Comparison of ENCODE assay signal across 21 cellular contexts in genomic region chr1:52593495-52593894, GRCh38. TPM values are rescaled to one million over a fixed set of nuclear protein-coding genes. Genes with fewer than 3 reads are reported as not detected.
DNase-seq lines count a peak whose midpoint lies in the region; ATAC-seq and TF ChIP-seq lines count a peak whose summit lies in the region.
"Had no signal": no experiment of that assay in that cellular context is flagged by ENCODE, and none has a peak within 500 bp of the region (broad histone marks: within the 10 kb centered on the region; RNA-seq: fewer than 3 reads in every experiment).

No MANE protein-coding gene starts in this region.

- H3K9me2 ChIP-seq in DOHH2 (replicated peaks; ENCODE audit: control insufficient read depth, low read length) = no peaks in the 10 kb centered on the region
- H3K9me2 ChIP-seq in OCI-LY1 (ENCODE audit: low read depth, low read length) = no peaks in the 10 kb centered on the region

- H4K20me1 ChIP-seq in DOHH2 (ENCODE audit: control insufficient read depth, insufficient read depth, low read depth, low read length) (no peaks in the 10 kb centered on the region), OCI-LY1 (ENCODE audit: insufficient read depth, low read length) (no peaks in the 10 kb centered on the region)
- H4K20me1 ChIP-seq: BLaER1 had no signal

- H3F3A ChIP-seq in DOHH2 (ENCODE audit: control insufficient read depth, insufficient read depth) (peaks cover 13% of the 10 kb centered on the region), OCI-LY1 (ENCODE audit: insufficient read depth, low read length) (no peaks in the 10 kb centered on the region)

- intact Hi-C loops in spleen (cut with DNase I; ENCODE audit: low total_unique reads) = no loop called here

- ATAC-seq in HG03571 (IDR thresholded peaks at IDR 0.05; ENCODE audit: unreplicated experiment) = no peak
- ATAC-seq: A549, Right ventricle myocardium inferior had no signal

- H3K4me3 ChIP-seq in DOHH2 (ENCODE audit: low read length) (peak overlapping the region; percentile 57), OCI-LY1 (ENCODE audit: low read depth, low read length, poor library complexity, severe bottlenecking) (no peak overlapping the region), skeletal muscle cell (ENCODE audit: low read depth, low read length) (no peak overlapping the region), spleen (no peak overlapping the region)
- H3K4me3 ChIP-seq: A549, BLaER1 had no signal

- no peaks in the 10 kb centered on the region for H3K9me3 ChIP-seq in DOHH2 (ENCODE audit: control insufficient read depth, insufficient read depth, low read length)
- H3K9me3 ChIP-seq in OCI-LY1 (ENCODE audit: low read length) = no peaks in the 10 kb centered on the region
- H3K9me3 ChIP-seq in spleen = no peaks in the 10 kb centered on the region
- H3K9me3 ChIP-seq: A549, BLaER1 had no signal

- TF ChIP-seq CTCF in DOHH2 (IDR thresholded peaks at IDR 0.05; ENCODE audit: low read depth, low read length, poor library complexity, severe bottlenecking) (no peak), OCI-LY1 (IDR thresholded peaks at IDR 0.05; ENCODE audit: low read length) (no peak), endothelial cell (IDR thresholded peaks at IDR 0.05; ENCODE audit: unreplicated experiment) (no peak), spleen (IDR thresholded peaks at IDR 0.05 in 8 of 11, conservative IDR thresholded peaks at IDR 0.05 in 3 of 11) (no peak)

- no peak overlapping the region for H3K27ac Mint-ChIP-seq in endothelial cell (ENCODE audit: unreplicated experiment)
- H3K27ac Mint-ChIP-seq: CD4-positive, alpha-beta T cell had no signal

- H3K36me3 Mint-ChIP-seq in endothelial cell (ENCODE audit: low read depth, unreplicated experiment) = peaks cover 3% of the 10 kb centered on the region

- peaks cover 45% of the 10 kb centered on the region for H3K4me1 ChIP-seq in DOHH2 (ENCODE audit: control insufficient read depth, low read length)
- peaks cover 20% of the 10 kb centered on the region for H3K4me1 ChIP-seq in OCI-LY1 (ENCODE audit: insufficient read depth, low read length, severe bottlenecking)
- peaks cover 0 to 36% (median 10%) of the 10 kb centered on the region in 6 donors for H3K4me1 ChIP-seq in spleen
- H3K4me1 ChIP-seq: A549 had no signal

- H3K27ac ChIP-seq in DOHH2 (ENCODE audit: low read depth, low read length) (peak overlapping the region; percentile 80), OCI-LY1 (ENCODE audit: low read depth, low read length, poor library complexity, severe bottlenecking) (peak overlapping the region; percentile 68), spleen (peak overlapping the region in 1 of 8 donors; percentile 28)
- H3K27ac ChIP-seq: A549, BLaER1 had no signal

- peaks cover 48% of the 10 kb centered on the region for H3K4me1 Mint-ChIP-seq in endothelial cell (ENCODE audit: unreplicated experiment)

- 85 to 100% (median 91%) methylated on average over 1 of the region's 1 CpG for WGBS in spleen, 5 donors

- no peaks in the 10 kb centered on the region for H3K27me3 ChIP-seq in DOHH2 (ENCODE audit: control insufficient read depth, low read length)
- H3K27me3 ChIP-seq in OCI-LY1 (ENCODE audit: insufficient read depth, low read length) = no peaks in the 10 kb centered on the region
- H3K27me3 ChIP-seq in spleen (replicated peaks in 1 of 7) = no peaks in the 10 kb centered on the region
- H3K27me3 ChIP-seq: BLaER1 had no signal

- H3K79me2 ChIP-seq in DOHH2 (ENCODE audit: control insufficient read depth, low read length) (no peaks in the 10 kb centered on the region), OCI-LY1 (ENCODE audit: insufficient read depth, low read length) (no peaks in the 10 kb centered on the region)

- TF ChIP-seq POLR2A in spleen (IDR thresholded peaks at IDR 0.05) = no peak

- DNase-seq in endothelial cell (ENCODE audit: low spot score) (no peak), skeletal muscle cell (ENCODE audit: low read depth) (peak; percentile 18), NCI-H524 treated with DMSO at 0.1 percent for 48 hours (lab: John Stamatoyannopoulos, UW) (no peak), spleen (no peak)
- DNase-seq: CD4-positive, alpha-beta T cell; COR-L47; DMS79; MM.1S; NCI-H1092 treated with DMSO at 0.1 percent for 48 hours; NCI-H1436 treated with DMSO at 0.1 percent for 48 hours; NCI-H1930; NCI-H2227 treated with DMSO at 0.1 percent for 48 hours; NCI-H510A; NCI-H748 treated with DMSO at 0.1 percent for 48 hours had no signal

- peak overlapping the region; percentile 2 for H3K4me3 Mint-ChIP-seq in endothelial cell (ENCODE audit: unreplicated experiment)
- H3K4me3 Mint-ChIP-seq: CD4-positive, alpha-beta T cell had no signal

- H3K36me3 ChIP-seq in DOHH2 (ENCODE audit: control insufficient read depth, low read length) (no peaks in the 10 kb centered on the region), OCI-LY1 (ENCODE audit: insufficient read depth, low read length) (no peaks in the 10 kb centered on the region), spleen (no peaks in the 10 kb centered on the region)
- H3K36me3 ChIP-seq: BLaER1 had no signal

- no peak overlapping the region for H3K9ac ChIP-seq in OCI-LY1 (ENCODE audit: low read length)
- H3K9ac ChIP-seq: BLaER1 had no signal

- peak overlapping the region; percentile 76 for H3K4me2 ChIP-seq in DOHH2 (ENCODE audit: low read length)
- peak overlapping the region; percentile 44; the same call in 1 of the 2 replicates for H3K4me2 ChIP-seq in OCI-LY1 (ENCODE audit: low read length)
- H3K4me2 ChIP-seq: A549 had no signal

- H2AFZ ChIP-seq in OCI-LY1 (ENCODE audit: low read length) = no peak overlapping the region

- H3K9me3 Mint-ChIP-seq in endothelial cell (ENCODE audit: unreplicated experiment) = no peaks in the 10 kb centered on the region
- H3K9me3 Mint-ChIP-seq: CD4-positive, alpha-beta T cell had no signal

- peaks cover 3% of the 10 kb centered on the region for H3K27me3 Mint-ChIP-seq in endothelial cell (ENCODE audit: unreplicated experiment)
- H3K27me3 Mint-ChIP-seq: CD4-positive, alpha-beta T cell had no signal

RNA-seq across cellular contexts. Expression of gene GPX7, which starts 8.7 kb away (rescaled TPM):
- 59.4 TPM for total RNA-seq in endothelial cell (ENCODE audit: unreplicated experiment)
- 10 to 100 TPM in 4 of 7 donors, 1 to 10 TPM in 3; 6.4 to 24.7 (median 12.9) TPM for total RNA-seq in spleen
- 10 to 100 TPM; 13.8 to 23.5 (median 17.9) TPM for polyA plus RNA-seq in spleen
- total RNA-seq: SK-MEL-5 had no signal
- polyA plus RNA-seq: A549 had no signal

RNA-seq across cellular contexts. Expression of gene SHISAL2A, which starts 39.5 kb away (rescaled TPM):
- total RNA-seq in endothelial cell (ENCODE audit: unreplicated experiment) (not detected), spleen (10 to 100 TPM; 12.8 to 23.6 (median 17.9) TPM)
- 10 to 100 TPM in 2 of 3 donors, 1 to 10 TPM in 1; 9.2 to 15.5 (median 14.4) TPM for polyA plus RNA-seq in spleen
- total RNA-seq: Right ventricle myocardium inferior, SK-MEL-5 had no signal
- polyA plus RNA-seq: A549 had no signal

RNA-seq across cellular contexts. Expression of gene TUT4, which starts 40.6 kb away (rescaled TPM):
- total RNA-seq in endothelial cell (ENCODE audit: unreplicated experiment) (78.5 TPM), spleen (100 to 1,000 TPM in 1 of 7 donors, 10 to 100 TPM in 6; 74.1 to 120 (median 84.6) TPM)
- 10 to 100 TPM; 31.7 to 45.6 (median 35.8) TPM for polyA plus RNA-seq in spleen

Comparison
In these comparisons a context has a peak if more than half of its experiments do, and no peak if none do; other contexts are left out.
1. RNA of gene SHISAL2A, which starts 39.5 kb away (total RNA-seq): 12.8 to 23.6 TPM in spleen; not detected in endothelial cell (single experiment); every median in the first group is over 10 times any median in the second.